8 cellular contexts compared by ENCODE assay signal in the genomic region with DNA sequence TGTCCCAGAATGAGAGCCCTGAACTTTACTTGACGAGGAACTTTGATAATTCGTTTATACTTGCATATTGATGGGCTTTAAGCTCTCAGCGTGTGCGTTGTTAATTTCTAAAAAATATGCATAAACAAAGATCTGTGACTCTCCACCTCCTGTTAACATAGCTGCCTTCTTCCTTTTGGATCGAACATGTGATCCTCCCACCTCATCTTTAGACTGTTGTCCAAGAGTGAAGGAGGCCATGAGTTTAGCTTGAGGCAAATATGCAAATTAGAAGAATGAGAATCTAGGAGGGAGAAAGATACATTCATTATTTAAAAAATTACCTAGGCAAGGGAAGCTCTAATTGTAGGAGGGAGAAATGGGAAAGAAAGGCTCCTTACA. TPM values are rescaled to one million over a fixed set of nuclear protein-coding genes. Genes with fewer than 3 reads are reported as not detected.
DNase-seq lines count a peak whose midpoint lies in the region; ATAC-seq and TF ChIP-seq lines count a peak whose summit lies in the region.

No MANE protein-coding gene starts in this region.

- H3K36me3 ChIP-seq in DOHH2 (ENCODE audit: control insufficient read depth, low read length): no peaks in the 10 kb centered on the region
- H3K36me3 ChIP-seq in NT2/D1 (ENCODE audit: insufficient read depth, insufficient read length, low read length): no peaks in the 10 kb centered on the region

- H3K27me3 ChIP-seq in DOHH2 (ENCODE audit: control insufficient read depth, low read length) (no peaks in the 10 kb centered on the region), NT2/D1 (ENCODE audit: insufficient read depth, insufficient read length) (no peaks in the 10 kb centered on the region), dorsolateral prefrontal cortex (no peaks in the 10 kb centered on the region)

- H3K4me3 ChIP-seq in DOHH2 (ENCODE audit: low read length): peak overlapping the region; percentile 96
- H3K4me3 ChIP-seq in NT2/D1 (ENCODE audit: insufficient read length, low read depth): peak overlapping the region; percentile 84
- H3K4me3 ChIP-seq in dorsolateral prefrontal cortex: peak overlapping the region; percentile 61 to 91 (median 78)

- DNase-seq in NT2/D1 (ENCODE audit: low read depth, low spot score) (no peak), dorsolateral prefrontal cortex (no peak), NCI-H774 (lab: John Stamatoyannopoulos, UW) (no peak), H4 (ENCODE audit: low spot score) (no peak)
- DNase-seq in natural killer cell treated with Interleukin-12 subunit alpha and Interleukin-12 subunit beta and Interleukin-15 and Interleukin-18, amount 100 ng/mL, for 72 hours (ENCODE audit: low spot score): no peak

- H3K4me1 Mint-ChIP-seq in natural killer cell treated with Interleukin-12 subunit alpha and Interleukin-12 subunit beta and Interleukin-15 and Interleukin-18, amount 100 ng/mL, for 72 hours (ENCODE audit: low read depth in 2 of 2): peaks cover 9 to 13% of the 10 kb centered on the region in 2 donors

- H4K20me1 ChIP-seq in DOHH2 (ENCODE audit: control insufficient read depth, insufficient read depth, low read depth, low read length): no peaks in the 10 kb centered on the region

- H3K4me1 ChIP-seq in DOHH2 (ENCODE audit: control insufficient read depth, low read length): peaks cover 27% of the 10 kb centered on the region
- H3K4me1 ChIP-seq in NT2/D1 (ENCODE audit: insufficient read depth, insufficient read length): no peaks in the 10 kb centered on the region

- peaks cover 2% of the 10 kb centered on the region; the same call in 1 of the 2 replicates for H3K79me2 ChIP-seq in DOHH2 (ENCODE audit: control insufficient read depth, low read length)

- peak overlapping the region; percentile 95 for H3K9ac ChIP-seq in NT2/D1 (ENCODE audit: insufficient read length, low read depth)

- H3K4me3 Mint-ChIP-seq in natural killer cell treated with Interleukin-12 subunit alpha and Interleukin-12 subunit beta and Interleukin-15 and Interleukin-18, amount 100 ng/mL, for 72 hours: peak overlapping the region; percentile 78

- H3K27me3 Mint-ChIP-seq in natural killer cell treated with Interleukin-12 subunit alpha and Interleukin-12 subunit beta and Interleukin-15 and Interleukin-18, amount 100 ng/mL, for 72 hours: peaks cover 7 to 11% of the 10 kb centered on the region in 2 donors

- 0 out of 2 replicates have a peak, but pooled peaks cover 3% of the 10 kb centered on the region for H3F3A ChIP-seq in DOHH2 (ENCODE audit: control insufficient read depth, insufficient read depth)

- TF ChIP-seq CTCF in DOHH2 (IDR thresholded peaks at IDR 0.05; ENCODE audit: low read depth, low read length, poor library complexity, severe bottlenecking) (no peak), dorsolateral prefrontal cortex (IDR thresholded peaks at IDR 0.05 in 54 of 56, conservative IDR thresholded peaks at IDR 0.05 in 2 of 56; ENCODE audit: low read depth in 1 of 56, partially characterized antibody in 56 of 56) (no peak)

- H3K9me3 ChIP-seq in DOHH2 (ENCODE audit: control insufficient read depth, insufficient read depth, low read length) (no peaks in the 10 kb centered on the region), NT2/D1 (ENCODE audit: insufficient read depth, low read length) (no peaks in the 10 kb centered on the region)

- H3K27ac ChIP-seq in DOHH2 (ENCODE audit: low read depth, low read length) (no peak overlapping the region), dorsolateral prefrontal cortex (peak overlapping the region in 58 of 59 donors; percentile 54 to 94 (median 86))

- H3K9me3 Mint-ChIP-seq in natural killer cell treated with Interleukin-12 subunit alpha and Interleukin-12 subunit beta and Interleukin-15 and Interleukin-18, amount 100 ng/mL, for 72 hours: no peaks in the 10 kb centered on the region

- H3K4me2 ChIP-seq in DOHH2 (ENCODE audit: low read length): peak overlapping the region; percentile 81

- no peaks in the 10 kb centered on the region for H3K9me2 ChIP-seq in DOHH2 (replicated peaks; ENCODE audit: control insufficient read depth, low read length)

- no peaks in the 10 kb centered on the region for H3K36me3 Mint-ChIP-seq in natural killer cell treated with Interleukin-12 subunit alpha and Interleukin-12 subunit beta and Interleukin-15 and Interleukin-18, amount 100 ng/mL, for 72 hours

- peak overlapping the region; percentile 87 to 92 for H3K27ac Mint-ChIP-seq in natural killer cell treated with Interleukin-12 subunit alpha and Interleukin-12 subunit beta and Interleukin-15 and Interleukin-18, amount 100 ng/mL, for 72 hours

- intact Hi-C loops in dorsolateral prefrontal cortex (cut with DNase I): no loop called here

- no peak for ATAC-seq in natural killer cell treated with Interleukin-12 subunit alpha and Interleukin-12 subunit beta and Interleukin-15 and Interleukin-18, amount 100 ng/mL, for 72 hours
- no peak for ATAC-seq in GM19395 (IDR thresholded peaks at IDR 0.05; ENCODE audit: unreplicated experiment)
- ATAC-seq in HG03565 (IDR thresholded peaks at IDR 0.05; ENCODE audit: unreplicated experiment): no peak

RNA-seq across cellular contexts. Expression of a gene that starts 0.6 kb away (rescaled TPM):
- 10 to 100 TPM; 10.7 to 54.1 (median 29.8) TPM for total RNA-seq in dorsolateral prefrontal cortex
- total RNA-seq in natural killer cell treated with Interleukin-12 subunit alpha and Interleukin-12 subunit beta and Interleukin-15 and Interleukin-18, amount 100 ng/mL, for 72 hours: 1 to 10 TPM; 1.9 to 4.2 TPM
- 21.8 and 27.8 TPM in 2 replicates for total RNA-seq in H4 (2014; rRNA removed; shearing (Covaris generic))

RNA-seq across cellular contexts. Expression of a gene that starts 32.3 kb away (rescaled TPM):
- total RNA-seq in dorsolateral prefrontal cortex: 10 to 100 TPM in 115 of 120 experiments, 1 to 10 TPM in 5; 7.7 to 23.3 (median 14.2) TPM
- 10 to 100 TPM in 1 of 2 donors, 1 to 10 TPM in 1; 4.0 to 12.3 TPM for total RNA-seq in natural killer cell treated with Interleukin-12 subunit alpha and Interleukin-12 subunit beta and Interleukin-15 and Interleukin-18, amount 100 ng/mL, for 72 hours
- total RNA-seq in H4 (2014; rRNA removed; shearing (Covaris generic)): 0.43 and 0.58 TPM in 2 replicates
